Comparison of ENCODE assay signal across 13 cellular contexts in the genomic region with DNA sequence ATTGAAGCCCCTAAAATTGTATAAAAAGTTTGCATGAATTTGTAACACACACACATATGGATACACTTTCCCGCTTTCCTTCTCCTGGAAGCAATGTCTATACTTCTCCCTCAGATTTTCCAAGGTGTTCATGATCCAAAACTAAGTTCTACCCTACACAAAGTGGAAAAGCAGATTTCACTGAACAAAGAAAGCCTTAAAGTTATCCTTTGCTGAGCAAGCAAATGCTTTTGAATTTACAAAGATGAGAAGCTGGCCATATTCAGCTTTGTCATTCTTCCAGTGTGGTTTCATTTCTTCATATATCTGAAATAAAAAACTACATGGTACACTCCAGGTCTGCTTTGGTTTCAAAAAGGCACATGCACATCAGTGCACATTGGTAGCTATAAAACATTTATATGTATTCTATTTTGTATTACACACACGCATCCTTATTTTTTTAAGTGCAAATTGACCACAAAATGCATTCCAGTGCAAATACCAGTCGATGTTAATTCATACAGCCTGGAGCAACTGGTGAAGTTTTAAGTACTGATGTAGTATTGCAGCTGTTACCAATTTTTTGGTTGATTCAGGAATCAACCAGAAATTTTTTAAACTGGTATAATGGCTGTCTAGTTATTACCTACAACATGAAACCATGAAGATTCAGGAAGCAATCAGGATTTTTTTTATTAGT.
DNase-seq lines count a peak whose midpoint lies in the region; TF ChIP-seq lines count a peak whose summit lies in the region.
"Had no signal": no experiment of that assay in that cellular context is flagged by ENCODE, and none has a peak within 500 bp of the region (broad histone marks: within the 10 kb centered on the region; RNA-seq: fewer than 3 reads in every experiment).

No MANE protein-coding gene starts in this region.

- peak; percentile 96 for DNase-seq in BJ (ENCODE audit: low read depth)
- DNase-seq in NCI-H226: peak; percentile 32
- peak; percentile 47 to 67 for DNase-seq in cardiac fibroblast (ENCODE audit: low read depth in 2 of 2)
- no peak for DNase-seq in mesothelial cell of epicardium (ENCODE audit: low spot score in 2 of 2, unreplicated experiment in 2 of 2)
- DNase-seq in SIG-M5 (lab: John Stamatoyannopoulos, UW): no peak
- DNase-seq in BE2C: no peak
- DNase-seq in NCI-H1417 treated with DMSO at 0.1 percent for 48 hours (lab: John Stamatoyannopoulos, UW): no peak
- DNase-seq in effector CD4-positive, alpha-beta T cell: no peak
- DNase-seq: CD4-positive, alpha-beta T cell; central memory CD4-positive, alpha-beta T cell; NCI-H510A; stimulated activated naive CD8-positive, alpha-beta T cell treated with anti-CD3 and anti-CD28 coated beads, Interleukin-15, Interleukin-2, amounts not matched to agents 100 U/mL and 50 U/mL, for 24 hours had no signal

- H3K4me3 Mint-ChIP-seq in mesothelial cell of epicardium: no peak overlapping the region
- H3K4me3 Mint-ChIP-seq: CD4-positive, alpha-beta T cell had no signal

- H3K27me3 Mint-ChIP-seq in mesothelial cell of epicardium (ENCODE audit: low read depth): no peaks in the 10 kb centered on the region
- H3K27me3 Mint-ChIP-seq: CD4-positive, alpha-beta T cell had no signal

- no peaks in the 10 kb centered on the region for H3K9me3 ChIP-seq in BE2C
- H3K9me3 ChIP-seq: gastroesophageal sphincter had no signal

- no peaks in the 10 kb centered on the region for H3K4me1 ChIP-seq in BE2C
- H3K4me1 ChIP-seq: gastroesophageal sphincter had no signal

- no peaks in the 10 kb centered on the region for H3K9me3 Mint-ChIP-seq in mesothelial cell of epicardium
- H3K9me3 Mint-ChIP-seq: CD4-positive, alpha-beta T cell had no signal

- H3K27ac Mint-ChIP-seq in mesothelial cell of epicardium: peak overlapping the region; percentile 67
- H3K27ac Mint-ChIP-seq: CD4-positive, alpha-beta T cell had no signal

- H3K27me3 ChIP-seq in BJ (ENCODE audit: control insufficient read depth, insufficient read depth, low read length) (no peaks in the 10 kb centered on the region), BE2C (no peaks in the 10 kb centered on the region)
- H3K27me3 ChIP-seq: gastroesophageal sphincter had no signal

- H3K4me3 ChIP-seq in BJ (ENCODE audit: low read depth, low read length) (no peak overlapping the region), cardiac fibroblast (replicated peaks in 1 of 2; ENCODE audit: low read depth in 2 of 2, low read length in 2 of 2) (no peak overlapping the region), BE2C (ENCODE audit: low read depth, low read length) (no peak overlapping the region)
- H3K4me3 ChIP-seq: gastroesophageal sphincter had no signal

- TF ChIP-seq CTCF in BJ (IDR thresholded peaks at IDR 0.05; ENCODE audit: insufficient read depth, low read depth, low read length) (no peak), cardiac fibroblast (IDR thresholded peaks at IDR 0.05; ENCODE audit: low read depth, low read length) (no peak), mesothelial cell of epicardium (IDR thresholded peaks at IDR 0.05; ENCODE audit: unreplicated experiment) (no peak), BE2C (IDR thresholded peaks at IDR 0.05; ENCODE audit: low read depth, low read length) (no peak)

- H3K4me1 Mint-ChIP-seq in mesothelial cell of epicardium: peaks cover 16% of the 10 kb centered on the region

- CTCF ChIA-PET in BJ (lab: Yijun Ruan, JAX): interaction anchor here (0.8 to 1.7 kb wide), 4 partner anchors 10 to 77 kb away, joined by 5 read pairs; a partner anchor contains a TSS

- H3K36me3 ChIP-seq in BJ (ENCODE audit: control insufficient read depth, insufficient read depth, low read length): no peaks in the 10 kb centered on the region
- H3K36me3 ChIP-seq in BE2C: peaks cover 28% of the 10 kb centered on the region

- POLR2A ChIA-PET in BJ (lab: Charles Lee): interaction anchor here (0.7 kb wide), 2 partner anchors 77 to 444 kb away, joined by 3 to 6 read pairs; no protein-coding TSS in a partner anchor

- H3K36me3 Mint-ChIP-seq in mesothelial cell of epicardium: peaks cover 13% of the 10 kb centered on the region

Comparison
In these comparisons a context has a peak if more than half of its experiments do, and no peak if none do; other contexts are left out.
1. DNase-seq: peak in BJ (single experiment), NCI-H226 (single experiment) and cardiac fibroblast (2 of 2); none in mesothelial cell of epicardium (0 of 2), SIG-M5 (single experiment), BE2C (single experiment), NCI-H1417 treated with DMSO at 0.1 percent for 48 hours (single experiment) and effector CD4-positive, alpha-beta T cell (single experiment).